In genomic region chr14:103509864-103510263, GRCh38 we compare ENCODE assay signal across 19 cellular contexts. TPM values are rescaled to one million over a fixed set of nuclear protein-coding genes. Genes with fewer than 3 reads are reported as not detected.
A peak's percentile ranks its signal among the peaks of the same experiment; 100 is the strongest.
DNase-seq lines count a peak whose midpoint lies in the region; ATAC-seq, FAIRE-seq and TF ChIP-seq lines count a peak whose summit lies in the region.
"Had no signal": no experiment of that assay in that cellular context is flagged by ENCODE, and none has a peak within 500 bp of the region (broad histone marks: within the 10 kb centered on the region; RNA-seq: fewer than 3 reads in every experiment).

No MANE protein-coding gene starts in this region.

- FAIRE-seq in D721Med (lab: Jason Lieb, UNC): no peak
- no peak for FAIRE-seq in GM12892 (lab: Jason Lieb, UNC)
- FAIRE-seq: GM12878 had no signal

- peaks cover 4% of the 10 kb centered on the region for H3K36me3 ChIP-seq in H7 (replicated peaks; ENCODE audit: control insufficient read depth, insufficient read depth, low read length)

- TF ChIP-seq POLR2A in GM12892 (IDR thresholded peaks at IDR 0.05; ENCODE audit: low read depth, low read length): no peak

- DNase-seq in D721Med (ENCODE audit: insufficient read length, low spot score): peak; percentile 6
- DNase-seq in H7: peak; percentile 8
- no peak for DNase-seq in caudate nucleus (lab: John Stamatoyannopoulos, UW)
- peak; percentile 17 for DNase-seq in posterior vena cava (ENCODE audit: low spot score)
- DNase-seq in GM12892 (ENCODE audit: insufficient read length): no peak
- DNase-seq in HUDEP-2 (lab: John Stamatoyannopoulos, UW; ENCODE audit: unreplicated experiment in 76 of 76): no peak
- DNase-seq: CD4-positive, alpha-beta T cell; DND-41; Kasumi-1; NCI-H1417; NCI-H446 treated with DMSO at 0.1 percent for 48 hours; NCI-H526 treated with DMSO at 0.1 percent for 48 hours; PC-9; RPMI8226; SHP77 treated with DMSO at 0.1 percent for 48 hours had no signal

- intact Hi-C loops in posterior vena cava (cut with DNase I): no loop called here

- no peak overlapping the region for H3K4me3 ChIP-seq in H7 (ENCODE audit: insufficient read depth, low read depth, low read length)
- H3K4me3 ChIP-seq: GM12878, PC-9, SK-N-MC had no signal

- ATAC-seq in GM19324 (IDR thresholded peaks at IDR 0.05; ENCODE audit: low FRiP score, unreplicated experiment): no peak
- ATAC-seq in HG03457 (IDR thresholded peaks at IDR 0.05; ENCODE audit: unreplicated experiment): no peak
- ATAC-seq: GM12878 had no signal

- no peak for TF ChIP-seq CTCF in D721Med (IDR thresholded peaks at IDR 0.05; ENCODE audit: insufficient read depth, missing control alignments)

- peak overlapping the region; percentile 59 for H3K27ac ChIP-seq in caudate nucleus (ENCODE audit: low read depth, low read length)
- H3K27ac ChIP-seq: PC-9, SK-N-MC had no signal

- H3K27me3 ChIP-seq in H7 (ENCODE audit: control insufficient read depth, insufficient read depth, low read length): no peaks in the 10 kb centered on the region

RNA-seq across cellular contexts. Expression of gene CKB, which starts 12.8 kb away (rescaled TPM):
- 282 and 412 TPM in 2 replicates for total RNA-seq in H7 (2014; rRNA removed; shearing (Covaris generic))
- 100 to 1,000 TPM; 354 to 709 TPM for total RNA-seq in posterior vena cava
- polyA plus RNA-seq in GM12892 (2012; ENCODE audit: missing spikeins): 15.3 TPM

RNA-seq across cellular contexts. Expression of gene TRMT61A, which starts 19.1 kb away (rescaled TPM):
- 13.4 and 14.1 TPM in 2 replicates for total RNA-seq in H7 (2014; rRNA removed; shearing (Covaris generic))
- total RNA-seq in posterior vena cava: 10 to 100 TPM; 16.2 to 18.0 TPM
- 2.5 TPM for polyA plus RNA-seq in GM12892 (2012; ENCODE audit: missing spikeins)

RNA-seq across cellular contexts. Expression of gene BAG5, which starts 52.6 kb away (rescaled TPM):
- 16.6 and 17.7 TPM in 2 replicates for total RNA-seq in H7 (2014; rRNA removed; shearing (Covaris generic))
- 10 to 100 TPM; 29.0 to 30.4 TPM for total RNA-seq in posterior vena cava
- polyA plus RNA-seq in GM12892 (2012; ENCODE audit: missing spikeins): 12.4 TPM

RNA-seq across cellular contexts. Expression of gene COA8, which starts 52.9 kb away (rescaled TPM):
- 15.8 and 17.4 TPM in 2 replicates for total RNA-seq in H7 (2014; rRNA removed; shearing (Covaris generic))
- total RNA-seq in posterior vena cava: 10 to 100 TPM; 33.9 to 40.3 TPM
- 30.8 TPM for polyA plus RNA-seq in GM12892 (2012; ENCODE audit: missing spikeins)

Comparison
In these comparisons a context has a peak if more than half of its experiments do, and no peak if none do; other contexts are left out.
1. DNase-seq: peak in D721Med (single experiment), H7 (single experiment) and posterior vena cava (single experiment); none in caudate nucleus (0 of 61), GM12892 (single experiment) and HUDEP-2 (0 of 76).